In genomic region chr3:97264180-97264579, GRCh38 we compare ENCODE assay signal across 23 cellular contexts.
"Had no signal": no experiment of that assay in that cellular context is flagged by ENCODE, and none has a peak within 500 bp of the region (broad histone marks: within the 10 kb centered on the region; RNA-seq: fewer than 3 reads in every experiment).

No MANE protein-coding gene starts in this region.

- H3K27ac ChIP-seq: esophagus muscularis mucosa, foreskin keratinocyte, heart right ventricle, spleen, testis, transverse colon, uterus, VCaP had no signal

- H3K9me3 ChIP-seq: esophagus muscularis mucosa, heart right ventricle, testis, transverse colon, uterus had no signal

- H3K4me1 Mint-ChIP-seq: activated naive CD4-positive, alpha-beta T cell treated with anti-CD3 and anti-CD28 coated beads, Interleukin-2, amount 10 ng/mL, durations not matched to agents 7 days and 5 days; activated naive CD8-positive, alpha-beta T cell treated with anti-CD3 and anti-CD28 coated beads, Interleukin-2, amount 10 ng/mL, durations not matched to agents 7 days and 5 days; natural killer cell had no signal

- H3K27me3 ChIP-seq: esophagus muscularis mucosa, foreskin keratinocyte, heart right ventricle, spleen, testis, transverse colon, uterus had no signal

- H3K4me3 ChIP-seq: esophagus muscularis mucosa, heart right ventricle, spleen, testis, transverse colon, uterus had no signal

- DNase-seq: activated CD4-positive, alpha-beta memory T cell treated with anti-CD3 and anti-CD28 coated beads for 36 hours; activated CD4-positive, alpha-beta T cell treated with anti-CD3 and anti-CD28 coated beads for 48 hours; activated CD8-positive, alpha-beta memory T cell treated with anti-CD3 and anti-CD28 coated beads, Interleukin-2, amount 50 U/mL, for 4 hours; activated effector memory CD4-positive, alpha-beta T cell treated with anti-CD3 and anti-CD28 coated beads, Interleukin-2, amount 50 U/mL, for 16 hours; activated naive CD4-positive, alpha-beta T cell treated with anti-CD3 and anti-CD28 coated beads, Interleukin-2, amount 10 ng/mL, durations not matched to agents 7 days and 5 days; activated naive CD8-positive, alpha-beta T cell treated with anti-CD3 and anti-CD28 coated beads, Interleukin-2, amount 10 ng/mL, durations not matched to agents 7 days and 5 days; activated T-cell treated with anti-CD3 and anti-CD28 coated beads, Interleukin-2, amount 50 U/mL, for 1 hour; amniotic stem cell; caudate nucleus; foreskin keratinocyte; heart right ventricle; natural killer cell; spleen; stimulated activated naive CD8-positive, alpha-beta T cell treated with anti-CD3 and anti-CD28 coated beads, Interleukin-15, Interleukin-2, amounts not matched to agents 100 U/mL and 50 U/mL, for 24 hours; T-helper 9 cell; testis; transverse colon; uterus had no signal

- H3K9me3 Mint-ChIP-seq: activated CD4-positive, alpha-beta memory T cell treated with anti-CD3 and anti-CD28 coated beads for 36 hours; activated T-helper 1 cell treated with anti-CD3 and anti-CD28 coated beads, Interleukin-12 subunit alpha, Interleukin-12 subunit beta, Interleukin-2, Interleukin-4 antibody, amounts not matched to agents 30 ng/mL and 10 ng/mL and 1 ng/mL, durations not matched to agents 14 hours and 24 hours and 36 hours had no signal

- H3K36me3 Mint-ChIP-seq: activated CD4-positive, alpha-beta memory T cell treated with anti-CD3 and anti-CD28 coated beads for 36 hours; activated naive CD4-positive, alpha-beta T cell treated with anti-CD3 and anti-CD28 coated beads, Interleukin-2, amount 10 ng/mL, durations not matched to agents 7 days and 5 days; activated naive CD8-positive, alpha-beta T cell treated with anti-CD3 and anti-CD28 coated beads, Interleukin-2, amount 10 ng/mL, durations not matched to agents 7 days and 5 days; natural killer cell had no signal

- H3K4me1 ChIP-seq: esophagus muscularis mucosa, foreskin keratinocyte, heart right ventricle, spleen, testis, transverse colon, uterus had no signal

- ATAC-seq: activated CD4-positive, CD25-positive, alpha-beta regulatory T cell treated with anti-CD3 and anti-CD28 coated beads, Interleukin-2, amount 50 U/mL, for 24 hours; foreskin keratinocyte; heart right ventricle; natural killer cell; right cardiac atrium; stimulated activated naive CD8-positive, alpha-beta T cell treated with anti-CD3 and anti-CD28 coated beads, Interleukin-15, Interleukin-2, amounts not matched to agents 100 U/mL and 50 U/mL, for 24 hours had no signal

- H3K27ac Mint-ChIP-seq: activated CD4-positive, alpha-beta memory T cell treated with anti-CD3 and anti-CD28 coated beads for 36 hours; activated naive CD4-positive, alpha-beta T cell treated with anti-CD3 and anti-CD28 coated beads, Interleukin-2, amount 10 ng/mL, durations not matched to agents 7 days and 5 days; activated naive CD8-positive, alpha-beta T cell treated with anti-CD3 and anti-CD28 coated beads, Interleukin-2, amount 10 ng/mL, durations not matched to agents 7 days and 5 days; activated T-helper 1 cell treated with anti-CD3 and anti-CD28 coated beads, Interleukin-12 subunit alpha, Interleukin-12 subunit beta, Interleukin-2, Interleukin-4 antibody, amounts not matched to agents 30 ng/mL and 10 ng/mL and 1 ng/mL, durations not matched to agents 14 hours and 24 hours and 36 hours; natural killer cell had no signal

- H3K4me3 Mint-ChIP-seq: activated CD4-positive, alpha-beta memory T cell treated with anti-CD3 and anti-CD28 coated beads for 36 hours; activated naive CD4-positive, alpha-beta T cell treated with anti-CD3 and anti-CD28 coated beads, Interleukin-2, amount 10 ng/mL, durations not matched to agents 7 days and 5 days; activated naive CD8-positive, alpha-beta T cell treated with anti-CD3 and anti-CD28 coated beads, Interleukin-2, amount 10 ng/mL, durations not matched to agents 7 days and 5 days; activated T-helper 1 cell treated with anti-CD3 and anti-CD28 coated beads, Interleukin-12 subunit alpha, Interleukin-12 subunit beta, Interleukin-2, Interleukin-4 antibody, amounts not matched to agents 30 ng/mL and 10 ng/mL and 1 ng/mL, durations not matched to agents 14 hours and 24 hours and 36 hours; natural killer cell had no signal

- H3K36me3 ChIP-seq: esophagus muscularis mucosa, heart right ventricle, spleen, transverse colon, uterus had no signal

- H3K27me3 Mint-ChIP-seq: activated CD4-positive, alpha-beta memory T cell treated with anti-CD3 and anti-CD28 coated beads for 36 hours; activated naive CD4-positive, alpha-beta T cell treated with anti-CD3 and anti-CD28 coated beads, Interleukin-2, amount 10 ng/mL, durations not matched to agents 7 days and 5 days; activated naive CD8-positive, alpha-beta T cell treated with anti-CD3 and anti-CD28 coated beads, Interleukin-2, amount 10 ng/mL, durations not matched to agents 7 days and 5 days had no signal
